8 cellular contexts compared by ENCODE assay signal in genomic region chr10:77173615-77174461, GRCh38.
DNase-seq lines count a peak whose midpoint lies in the region; FAIRE-seq and TF ChIP-seq lines count a peak whose summit lies in the region.

No MANE protein-coding gene starts in this region.

- intact Hi-C loops in ovary (cut with DNase I) = loop anchor here (2.0 to 10.0 kb wide), 7 partner anchors 71 to 538 kb away; no protein-coding TSS in a partner anchor

- TF ChIP-seq EP300 in ovary (IDR thresholded peaks at IDR 0.05) = no peak
- TF ChIP-seq EP300 in tibial nerve (IDR thresholded peaks at IDR 0.05) = no peak

- no peaks in the 10 kb centered on the region for H3K9me3 ChIP-seq in SJCRH30 (replicated peaks)
- H3K9me3 ChIP-seq in ovary = no peaks in the 10 kb centered on the region
- no peaks in the 10 kb centered on the region for H3K9me3 ChIP-seq in tibial nerve

- no peaks in the 10 kb centered on the region for H3K27me3 ChIP-seq in SJCRH30
- no peaks in the 10 kb centered on the region for H3K27me3 ChIP-seq in ovary
- H3K27me3 ChIP-seq in tibial nerve = no peaks in the 10 kb centered on the region

- POLR2A ChIA-PET in AG04449 (lab: Yijun Ruan, JAX) = interaction anchor here (0.9 kb wide), 1 partner anchor 177 kb away, joined by 4 read pairs; no protein-coding TSS in a partner anchor

- DNase-seq in AG04449 (ENCODE audit: low read depth, low spot score) (no peak), GM18507 (ENCODE audit: extremely low spot score, insufficient read length, low read depth) (peak; percentile 39), Kasumi-1 (lab: John Stamatoyannopoulos, UW) (peak; percentile 77 to 91), SJCRH30 (peak; percentile 53 to 91), germinal center (ENCODE audit: low spot score) (peak; percentile 68), ovary (peak; percentile 64 to 81 (median 77)), tibial nerve (ENCODE audit: low spot score in 2 of 2) (peak; percentile 53 to 83)
- DNase-seq in activated naive CD4-positive, alpha-beta T cell (lab: John Stamatoyannopoulos, UW) = peak; percentile 20 to 50 (median 40)

- H3K4me3 ChIP-seq in AG04449 (ENCODE audit: low read depth, low read length) = no peak overlapping the region
- no peak overlapping the region for H3K4me3 ChIP-seq in SJCRH30
- no peak overlapping the region for H3K4me3 ChIP-seq in ovary
- no peak overlapping the region for H3K4me3 ChIP-seq in tibial nerve

- H3K27ac ChIP-seq in SJCRH30 = no peak overlapping the region
- no peak overlapping the region for H3K27ac ChIP-seq in ovary
- no peak overlapping the region for H3K27ac ChIP-seq in tibial nerve

- H3K36me3 ChIP-seq in SJCRH30 (no peaks in the 10 kb centered on the region), ovary (no peaks in the 10 kb centered on the region), tibial nerve (no peaks in the 10 kb centered on the region)

- H3K4me1 ChIP-seq in SJCRH30 (no peaks in the 10 kb centered on the region), ovary (ENCODE audit: insufficient read depth) (no peaks in the 10 kb centered on the region), tibial nerve (peaks cover 0 to 13% (median 0%) of the 10 kb centered on the region in 4 donors)

- 27 to 35% (median 32%) methylated on average over 4 of the region's 4 CpGs for WGBS in ovary, 3 donors
- 21 to 26% methylated on average over 4 of the region's 4 CpGs for WGBS in tibial nerve, 2 donors

- CTCF ChIA-PET in AG04449 (lab: Yijun Ruan, JAX) = interaction anchor here (0.5 to 21.1 kb wide), 99 partner anchors 8 to 583 kb away, joined by 3 to 556 read pairs (median 5); partner anchors contain the start of gene KCNMA1

- peak; percentile 84 for FAIRE-seq in GM18507 (lab: Jason Lieb, UNC)

- TF ChIP-seq CTCF in AG04449 (IDR thresholded peaks at IDR 0.05; ENCODE audit: insufficient read depth, low read length, missing control alignments) = peak; percentile 86
- peak; percentile 80 to 86 (median 86) for TF ChIP-seq CTCF in ovary (IDR thresholded peaks at IDR 0.05)
- TF ChIP-seq CTCF in tibial nerve (IDR thresholded peaks at IDR 0.05) = peak; percentile 80 to 86 (median 81)

- TF ChIP-seq POLR2A in ovary (IDR thresholded peaks at IDR 0.05) (no peak), tibial nerve (IDR thresholded peaks at IDR 0.05) (no peak)
